In the genomic region with DNA sequence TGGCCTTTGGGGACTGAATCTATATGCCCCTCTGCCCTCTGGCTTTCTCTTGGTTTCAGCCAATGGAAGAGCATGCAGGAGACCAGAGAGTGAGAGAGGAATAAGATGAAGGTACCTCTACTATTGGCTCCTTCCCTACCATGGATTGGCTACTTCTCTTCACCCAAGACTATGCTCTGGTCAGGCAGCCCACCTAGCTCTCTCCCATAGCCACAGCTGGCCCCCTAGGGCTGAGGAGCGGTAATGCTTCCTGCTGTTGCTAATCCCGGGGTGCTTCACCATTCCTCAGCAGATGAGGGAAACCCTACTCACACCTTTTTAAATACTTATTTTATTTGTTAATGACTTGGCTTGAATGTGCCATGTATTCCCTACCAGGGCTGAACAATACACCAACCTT, we compare ENCODE assay signal across 1 cellular context.
TF ChIP-seq lines count a peak whose summit lies in the region.

No MANE protein-coding gene starts in this region.

TF ChIP-seq in K562, 482 proteins besides CTCF, POLR2A, EP300 and RAD21 (continued from another document):
- TF ChIP-seq, protein P1, sequence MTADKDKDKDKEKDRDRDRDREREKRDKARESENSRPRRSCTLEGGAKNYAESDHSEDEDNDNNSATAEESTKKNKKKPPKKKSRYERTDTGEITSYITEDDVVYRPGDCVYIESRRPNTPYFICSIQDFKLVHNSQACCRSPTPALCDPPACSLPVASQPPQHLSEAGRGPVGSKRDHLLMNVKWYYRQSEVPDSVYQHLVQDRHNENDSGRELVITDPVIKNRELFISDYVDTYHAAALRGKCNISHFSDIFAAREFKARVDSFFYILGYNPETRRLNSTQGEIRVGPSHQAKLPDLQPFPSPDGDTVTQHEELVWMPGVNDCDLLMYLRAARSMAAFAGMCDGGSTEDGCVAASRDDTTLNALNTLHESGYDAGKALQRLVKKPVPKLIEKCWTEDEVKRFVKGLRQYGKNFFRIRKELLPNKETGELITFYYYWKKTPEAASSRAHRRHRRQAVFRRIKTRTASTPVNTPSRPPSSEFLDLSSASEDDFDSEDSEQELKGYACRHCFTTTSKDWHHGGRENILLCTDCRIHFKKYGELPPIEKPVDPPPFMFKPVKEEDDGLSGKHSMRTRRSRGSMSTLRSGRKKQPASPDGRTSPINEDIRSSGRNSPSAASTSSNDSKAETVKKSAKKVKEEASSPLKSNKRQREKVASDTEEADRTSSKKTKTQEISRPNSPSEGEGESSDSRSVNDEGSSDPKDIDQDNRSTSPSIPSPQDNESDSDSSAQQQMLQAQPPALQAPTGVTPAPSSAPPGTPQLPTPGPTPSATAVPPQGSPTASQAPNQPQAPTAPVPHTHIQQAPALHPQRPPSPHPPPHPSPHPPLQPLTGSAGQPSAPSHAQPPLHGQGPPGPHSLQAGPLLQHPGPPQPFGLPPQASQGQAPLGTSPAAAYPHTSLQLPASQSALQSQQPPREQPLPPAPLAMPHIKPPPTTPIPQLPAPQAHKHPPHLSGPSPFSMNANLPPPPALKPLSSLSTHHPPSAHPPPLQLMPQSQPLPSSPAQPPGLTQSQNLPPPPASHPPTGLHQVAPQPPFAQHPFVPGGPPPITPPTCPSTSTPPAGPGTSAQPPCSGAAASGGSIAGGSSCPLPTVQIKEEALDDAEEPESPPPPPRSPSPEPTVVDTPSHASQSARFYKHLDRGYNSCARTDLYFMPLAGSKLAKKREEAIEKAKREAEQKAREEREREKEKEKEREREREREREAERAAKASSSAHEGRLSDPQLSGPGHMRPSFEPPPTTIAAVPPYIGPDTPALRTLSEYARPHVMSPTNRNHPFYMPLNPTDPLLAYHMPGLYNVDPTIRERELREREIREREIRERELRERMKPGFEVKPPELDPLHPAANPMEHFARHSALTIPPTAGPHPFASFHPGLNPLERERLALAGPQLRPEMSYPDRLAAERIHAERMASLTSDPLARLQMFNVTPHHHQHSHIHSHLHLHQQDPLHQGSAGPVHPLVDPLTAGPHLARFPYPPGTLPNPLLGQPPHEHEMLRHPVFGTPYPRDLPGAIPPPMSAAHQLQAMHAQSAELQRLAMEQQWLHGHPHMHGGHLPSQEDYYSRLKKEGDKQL (CRISPR knock-in tag; IDR thresholded peaks at IDR 0.05; ENCODE audit: borderline replicate concordance): no peak
- TF ChIP-seq TEAD1 (CRISPR knock-in tag; IDR thresholded peaks at IDR 0.05) (0 out of 4 replicates have a peak, but pooled peaks of 1 of the 2 experiments have one; percentile 1), DPF2 (IDR thresholded peaks at IDR 0.05) (no peak), NFE2 (IDR thresholded peaks at IDR 0.05; ENCODE audit: low read depth) (no peak), COPS2 (conservative IDR thresholded peaks at IDR 0.05) (no peak), KDM4B (IDR thresholded peaks at IDR 0.05; ENCODE audit: borderline replicate concordance in 2 of 2, low read depth in 1 of 2) (no peak), ETV1 (tag; conservative IDR thresholded peaks at IDR 0.05; ENCODE audit: low read depth) (0 out of 2 replicates have a peak, but pooled peaks have one; percentile 48), HOXB6 (CRISPR knock-in tag; IDR thresholded peaks at IDR 0.05; ENCODE audit: borderline replicate concordance) (no peak), SMAD4 (CRISPR knock-in tag; conservative IDR thresholded peaks at IDR 0.05) (peak; percentile 53; the same call in 1 of the 2 replicates), CBX8 (IDR thresholded peaks at IDR 0.05; ENCODE audit: borderline replicate concordance, extremely low read depth, low read depth, low read length, poor library complexity, severe bottlenecking) (no peak), GABPA (tag; conservative IDR thresholded peaks at IDR 0.05; ENCODE audit: low read depth) (no peak), ZNF146 (CRISPR knock-in tag; IDR thresholded peaks at IDR 0.05; ENCODE audit: unreplicated experiment) (no peak), BRD9 (IDR thresholded peaks at IDR 0.05; ENCODE audit: low read depth, partially characterized antibody) (peak; percentile 43), NFRKB (IDR thresholded peaks at IDR 0.05; ENCODE audit: low read depth) (0 out of 2 replicates have a peak, but pooled peaks have one; percentile 24), ZNF766 (CRISPR knock-in tag; conservative IDR thresholded peaks at IDR 0.05) (no peak), MECOM (CRISPR knock-in tag; IDR thresholded peaks at IDR 0.05) (peak; percentile 74), JUND (IDR thresholded peaks at IDR 0.05; ENCODE audit: borderline replicate concordance, low read depth, low read length) (peak; percentile 41; the same call in 1 of the 2 replicates), JUND (tag; IDR thresholded peaks at IDR 0.05; ENCODE audit: borderline replicate concordance, low read depth, low read length) (no peak), CXXC5 (CRISPR knock-in tag; IDR thresholded peaks at IDR 0.05) (peak; percentile 57; the same call in 1 of the 2 replicates), SOX6 (IDR thresholded peaks at IDR 0.05) (no peak), RCOR1 (IDR thresholded peaks at IDR 0.05; ENCODE audit: borderline replicate concordance in 1 of 2, low read depth in 2 of 2, low read length in 2 of 2) (0 out of 4 replicates have a peak, but pooled peaks of 1 of the 2 experiments have one; percentile 17), ZBTB7A (IDR thresholded peaks at IDR 0.05; ENCODE audit: borderline replicate concordance, control insufficient read depth, low read depth, low read length) (no peak), CREB1 (IDR thresholded peaks at IDR 0.05) (no peak), CREB1 (CRISPR knock-in tag; IDR thresholded peaks at IDR 0.05) (no peak)
- TF ChIP-seq, protein P2, sequence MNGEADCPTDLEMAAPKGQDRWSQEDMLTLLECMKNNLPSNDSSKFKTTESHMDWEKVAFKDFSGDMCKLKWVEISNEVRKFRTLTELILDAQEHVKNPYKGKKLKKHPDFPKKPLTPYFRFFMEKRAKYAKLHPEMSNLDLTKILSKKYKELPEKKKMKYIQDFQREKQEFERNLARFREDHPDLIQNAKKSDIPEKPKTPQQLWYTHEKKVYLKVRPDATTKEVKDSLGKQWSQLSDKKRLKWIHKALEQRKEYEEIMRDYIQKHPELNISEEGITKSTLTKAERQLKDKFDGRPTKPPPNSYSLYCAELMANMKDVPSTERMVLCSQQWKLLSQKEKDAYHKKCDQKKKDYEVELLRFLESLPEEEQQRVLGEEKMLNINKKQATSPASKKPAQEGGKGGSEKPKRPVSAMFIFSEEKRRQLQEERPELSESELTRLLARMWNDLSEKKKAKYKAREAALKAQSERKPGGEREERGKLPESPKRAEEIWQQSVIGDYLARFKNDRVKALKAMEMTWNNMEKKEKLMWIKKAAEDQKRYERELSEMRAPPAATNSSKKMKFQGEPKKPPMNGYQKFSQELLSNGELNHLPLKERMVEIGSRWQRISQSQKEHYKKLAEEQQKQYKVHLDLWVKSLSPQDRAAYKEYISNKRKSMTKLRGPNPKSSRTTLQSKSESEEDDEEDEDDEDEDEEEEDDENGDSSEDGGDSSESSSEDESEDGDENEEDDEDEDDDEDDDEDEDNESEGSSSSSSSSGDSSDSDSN (IDR thresholded peaks at IDR 0.05; ENCODE audit: borderline replicate concordance in 1 of 2, low read depth in 2 of 2, low read length in 2 of 2): no peak
- TF ChIP-seq, protein P3, sequence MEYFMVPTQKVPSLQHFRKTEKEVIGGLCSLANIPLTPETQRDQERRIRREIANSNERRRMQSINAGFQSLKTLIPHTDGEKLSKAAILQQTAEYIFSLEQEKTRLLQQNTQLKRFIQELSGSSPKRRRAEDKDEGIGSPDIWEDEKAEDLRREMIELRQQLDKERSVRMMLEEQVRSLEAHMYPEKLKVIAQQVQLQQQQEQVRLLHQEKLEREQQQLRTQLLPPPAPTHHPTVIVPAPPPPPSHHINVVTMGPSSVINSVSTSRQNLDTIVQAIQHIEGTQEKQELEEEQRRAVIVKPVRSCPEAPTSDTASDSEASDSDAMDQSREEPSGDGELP (CRISPR knock-in tag; IDR thresholded peaks at IDR 0.05; ENCODE audit: borderline replicate concordance): no peak
- TF ChIP-seq, protein P4, sequence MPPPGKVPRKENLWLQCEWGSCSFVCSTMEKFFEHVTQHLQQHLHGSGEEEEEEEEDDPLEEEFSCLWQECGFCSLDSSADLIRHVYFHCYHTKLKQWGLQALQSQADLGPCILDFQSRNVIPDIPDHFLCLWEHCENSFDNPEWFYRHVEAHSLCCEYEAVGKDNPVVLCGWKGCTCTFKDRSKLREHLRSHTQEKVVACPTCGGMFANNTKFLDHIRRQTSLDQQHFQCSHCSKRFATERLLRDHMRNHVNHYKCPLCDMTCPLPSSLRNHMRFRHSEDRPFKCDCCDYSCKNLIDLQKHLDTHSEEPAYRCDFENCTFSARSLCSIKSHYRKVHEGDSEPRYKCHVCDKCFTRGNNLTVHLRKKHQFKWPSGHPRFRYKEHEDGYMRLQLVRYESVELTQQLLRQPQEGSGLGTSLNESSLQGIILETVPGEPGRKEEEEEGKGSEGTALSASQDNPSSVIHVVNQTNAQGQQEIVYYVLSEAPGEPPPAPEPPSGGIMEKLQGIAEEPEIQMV (tag; conservative IDR thresholded peaks at IDR 0.05; ENCODE audit: low read depth): peak; percentile 31; the same call in 1 of the 2 replicates
- TF ChIP-seq, protein P5, sequence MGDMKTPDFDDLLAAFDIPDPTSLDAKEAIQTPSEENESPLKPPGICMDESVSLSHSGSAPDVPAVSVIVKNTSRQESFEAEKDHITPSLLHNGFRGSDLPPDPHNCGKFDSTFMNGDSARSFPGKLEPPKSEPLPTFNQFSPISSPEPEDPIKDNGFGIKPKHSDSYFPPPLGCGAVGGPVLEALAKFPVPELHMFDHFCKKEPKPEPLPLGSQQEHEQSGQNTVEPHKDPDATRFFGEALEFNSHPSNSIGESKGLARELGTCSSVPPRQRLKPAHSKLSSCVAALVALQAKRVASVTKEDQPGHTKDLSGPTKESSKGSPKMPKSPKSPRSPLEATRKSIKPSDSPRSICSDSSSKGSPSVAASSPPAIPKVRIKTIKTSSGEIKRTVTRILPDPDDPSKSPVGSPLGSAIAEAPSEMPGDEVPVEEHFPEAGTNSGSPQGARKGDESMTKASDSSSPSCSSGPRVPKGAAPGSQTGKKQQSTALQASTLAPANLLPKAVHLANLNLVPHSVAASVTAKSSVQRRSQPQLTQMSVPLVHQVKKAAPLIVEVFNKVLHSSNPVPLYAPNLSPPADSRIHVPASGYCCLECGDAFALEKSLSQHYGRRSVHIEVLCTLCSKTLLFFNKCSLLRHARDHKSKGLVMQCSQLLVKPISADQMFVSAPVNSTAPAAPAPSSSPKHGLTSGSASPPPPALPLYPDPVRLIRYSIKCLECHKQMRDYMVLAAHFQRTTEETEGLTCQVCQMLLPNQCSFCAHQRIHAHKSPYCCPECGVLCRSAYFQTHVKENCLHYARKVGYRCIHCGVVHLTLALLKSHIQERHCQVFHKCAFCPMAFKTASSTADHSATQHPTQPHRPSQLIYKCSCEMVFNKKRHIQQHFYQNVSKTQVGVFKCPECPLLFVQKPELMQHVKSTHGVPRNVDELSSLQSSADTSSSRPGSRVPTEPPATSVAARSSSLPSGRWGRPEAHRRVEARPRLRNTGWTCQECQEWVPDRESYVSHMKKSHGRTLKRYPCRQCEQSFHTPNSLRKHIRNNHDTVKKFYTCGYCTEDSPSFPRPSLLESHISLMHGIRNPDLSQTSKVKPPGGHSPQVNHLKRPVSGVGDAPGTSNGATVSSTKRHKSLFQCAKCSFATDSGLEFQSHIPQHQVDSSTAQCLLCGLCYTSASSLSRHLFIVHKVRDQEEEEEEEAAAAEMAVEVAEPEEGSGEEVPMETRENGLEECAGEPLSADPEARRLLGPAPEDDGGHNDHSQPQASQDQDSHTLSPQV (IDR thresholded peaks at IDR 0.05): peak; percentile 25; the same call in 1 of the 2 replicates
